Comparison of ENCODE assay signal across 10 cellular contexts in genomic region chr3:183044547-183045229, GRCh38. TPM values are rescaled to one million over a fixed set of nuclear protein-coding genes. Genes with fewer than 3 reads are reported as not detected.
DNase-seq lines count a peak whose midpoint lies in the region; ATAC-seq and TF ChIP-seq lines count a peak whose summit lies in the region.
"Had no signal": no experiment of that assay in that cellular context is flagged by ENCODE, and none has a peak within 500 bp of the region (broad histone marks: within the 10 kb centered on the region; RNA-seq: fewer than 3 reads in every experiment).

No MANE protein-coding gene starts in this region.

- DNase-seq in neural crest cell (ENCODE audit: low read depth, low spot score) (no peak), hepatic stellate cell (ENCODE audit: low spot score) (no peak), SKM-1 treated with dmso at 0.1 percent for 144 hours (lab: John Stamatoyannopoulos, UW; ENCODE audit: unreplicated experiment) (no peak), NCI-H1048 (lab: John Stamatoyannopoulos, UW) (no peak)
- DNase-seq: dermis blood vessel endothelial cell, natural killer cell, substantia nigra had no signal

- peak overlapping the region; percentile 32 for H3K27ac Mint-ChIP-seq in neural crest cell (ENCODE audit: unreplicated experiment)
- H3K27ac Mint-ChIP-seq: natural killer cell had no signal

- ATAC-seq in GM19043 (IDR thresholded peaks at IDR 0.05; ENCODE audit: low read depth, unreplicated experiment) (peak; percentile 94), HG02571 (IDR thresholded peaks at IDR 0.05; ENCODE audit: unreplicated experiment) (peak; percentile 98), HG03439 (IDR thresholded peaks at IDR 0.05; ENCODE audit: unreplicated experiment) (peak; percentile 94)
- ATAC-seq: natural killer cell had no signal

- H3K4me1 Mint-ChIP-seq in neural crest cell = no peaks in the 10 kb centered on the region

- TF ChIP-seq CTCF in neural crest cell (conservative IDR thresholded peaks at IDR 0.05) = no peak

- no peaks in the 10 kb centered on the region for H3K9me3 Mint-ChIP-seq in neural crest cell
- H3K9me3 Mint-ChIP-seq: natural killer cell had no signal

- H3K36me3 Mint-ChIP-seq in neural crest cell (ENCODE audit: low read depth) = peaks cover 26% of the 10 kb centered on the region

- no peaks in the 10 kb centered on the region for H3K27me3 Mint-ChIP-seq in neural crest cell (ENCODE audit: low read depth)

- no peak overlapping the region for H3K4me3 Mint-ChIP-seq in neural crest cell
- H3K4me3 Mint-ChIP-seq: natural killer cell had no signal

RNA-seq across cellular contexts. Expression of gene MCCC1, which starts 54.6 kb away (rescaled TPM):
- 28.8 and 30.6 TPM in 2 replicates for total RNA-seq in neural crest cell
